1 cellular context compared by ENCODE assay signal in the genomic region with DNA sequence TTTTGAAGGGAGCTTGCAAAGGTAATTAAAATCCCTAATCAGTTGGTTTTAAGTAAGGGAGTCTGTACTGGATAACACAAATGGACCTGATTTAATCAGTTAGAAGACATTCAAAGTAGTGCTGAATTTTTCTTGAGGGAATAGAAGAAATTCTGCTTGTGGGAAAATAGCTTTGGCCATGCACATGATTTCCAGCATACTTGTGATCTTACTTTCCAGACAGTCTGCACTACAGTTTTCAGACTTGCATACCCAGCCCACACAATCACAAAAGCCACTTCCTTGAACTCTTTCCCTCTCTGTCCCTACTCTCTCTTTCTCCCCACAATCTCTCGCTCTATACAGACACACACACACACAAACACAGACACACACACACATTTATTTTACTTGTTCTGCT.
TF ChIP-seq lines count a peak whose summit lies in the region.

No MANE protein-coding gene starts in this region.

TF ChIP-seq in endothelial cell of umbilical vein, 7 proteins besides CTCF, POLR2A, EP300 and RAD21:
- TF ChIP-seq, protein P1, sequence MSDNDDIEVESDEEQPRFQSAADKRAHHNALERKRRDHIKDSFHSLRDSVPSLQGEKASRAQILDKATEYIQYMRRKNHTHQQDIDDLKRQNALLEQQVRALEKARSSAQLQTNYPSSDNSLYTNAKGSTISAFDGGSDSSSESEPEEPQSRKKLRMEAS (IDR thresholded peaks at IDR 0.05; ENCODE audit: insufficient read depth, insufficient read length): no peak
